ENCODE assay signal across 17 cellular contexts in the genomic region with DNA sequence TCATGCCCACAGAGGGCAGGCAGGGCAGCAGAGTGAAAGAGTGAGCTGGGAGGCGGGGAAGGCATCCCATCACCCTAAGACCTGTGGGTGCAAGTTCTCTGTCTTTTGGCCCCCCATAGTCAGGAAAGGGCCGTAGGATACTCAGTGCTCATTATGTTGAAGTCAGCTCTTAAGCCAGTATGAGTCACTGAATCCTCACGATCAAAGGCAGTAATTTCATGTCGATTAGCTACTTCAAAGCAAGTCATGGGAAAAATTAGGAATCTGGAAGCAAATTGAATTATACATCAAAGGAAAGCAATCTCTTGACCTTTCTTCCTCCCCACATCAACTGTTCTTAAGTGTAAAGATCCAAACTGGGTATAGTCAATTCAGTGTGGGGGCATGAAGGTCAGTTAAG.
DNase-seq lines count a peak whose midpoint lies in the region; ATAC-seq and TF ChIP-seq lines count a peak whose summit lies in the region.
"Had no signal": no experiment of that assay in that cellular context is flagged by ENCODE, and none has a peak within 500 bp of the region (broad histone marks: within the 10 kb centered on the region; RNA-seq: fewer than 3 reads in every experiment).

No MANE protein-coding gene starts in this region.

- no peaks in the 10 kb centered on the region for H3K4me1 ChIP-seq in tibial nerve
- H3K4me1 ChIP-seq: Caco-2 had no signal

- 83 to 92% methylated on average over 4 of the region's 4 CpGs for WGBS in tibial nerve, 2 donors

- DNase-seq in NCI-H2227 (lab: John Stamatoyannopoulos, UW; ENCODE audit: unreplicated experiment): peak; percentile 23
- DNase-seq in SW480 (ENCODE audit: low spot score): peak; percentile 84
- DNase-seq in fibroblast of mammary gland (ENCODE audit: low read depth): peak; percentile 12
- no peak for DNase-seq in stimulated activated effector memory CD8-positive, alpha-beta T cell treated with anti-CD3 and anti-CD28 coated beads, Interleukin-12 subunit alpha, Interleukin-12 subunit beta, amount 100 ng/mL, for 72 hours (ENCODE audit: low spot score in 2 of 2)
- no peak for DNase-seq in tibial nerve (ENCODE audit: low spot score in 2 of 2)
- no peak for DNase-seq in stimulated activated CD4-positive, alpha-beta T cell treated with anti-CD3 and anti-CD28 coated beads, Interleukin-4, amount 100 ng/mL, for 4 hours
- DNase-seq: ACHN; AML-193; Caco-2; CD4-positive, alpha-beta T cell; DND-41; EL; GM23248; HCEC 1CT; KG1 had no signal

- H3K4me3 Mint-ChIP-seq in stimulated activated effector memory CD8-positive, alpha-beta T cell treated with anti-CD3 and anti-CD28 coated beads, Interleukin-12 subunit alpha, Interleukin-12 subunit beta, amount 100 ng/mL, for 72 hours: no peak overlapping the region
- H3K4me3 Mint-ChIP-seq: CD4-positive, alpha-beta T cell had no signal

- H3K36me3 ChIP-seq in tibial nerve: no peaks in the 10 kb centered on the region

- TF ChIP-seq EP300 in tibial nerve (IDR thresholded peaks at IDR 0.05): no peak

- no peaks in the 10 kb centered on the region for H3K36me3 Mint-ChIP-seq in stimulated activated effector memory CD8-positive, alpha-beta T cell treated with anti-CD3 and anti-CD28 coated beads, Interleukin-12 subunit alpha, Interleukin-12 subunit beta, amount 100 ng/mL, for 72 hours

- H3K9me3 Mint-ChIP-seq in stimulated activated effector memory CD8-positive, alpha-beta T cell treated with anti-CD3 and anti-CD28 coated beads, Interleukin-12 subunit alpha, Interleukin-12 subunit beta, amount 100 ng/mL, for 72 hours: no peaks in the 10 kb centered on the region
- H3K9me3 Mint-ChIP-seq: CD4-positive, alpha-beta T cell had no signal

- H3K9me3 ChIP-seq in tibial nerve: no peaks in the 10 kb centered on the region
- H3K9me3 ChIP-seq: Caco-2 had no signal

- ATAC-seq in stimulated activated effector memory CD8-positive, alpha-beta T cell treated with anti-CD3 and anti-CD28 coated beads, Interleukin-12 subunit alpha, Interleukin-12 subunit beta, amount 100 ng/mL, for 72 hours: peak; percentile 6
- ATAC-seq in HG03439 (IDR thresholded peaks at IDR 0.05; ENCODE audit: unreplicated experiment): no peak

- TF ChIP-seq POLR2A in tibial nerve (IDR thresholded peaks at IDR 0.05): no peak

- H3K27ac Mint-ChIP-seq in stimulated activated effector memory CD8-positive, alpha-beta T cell treated with anti-CD3 and anti-CD28 coated beads, Interleukin-12 subunit alpha, Interleukin-12 subunit beta, amount 100 ng/mL, for 72 hours: no peak overlapping the region
- H3K27ac Mint-ChIP-seq: CD4-positive, alpha-beta T cell had no signal

- no peaks in the 10 kb centered on the region for H3K27me3 ChIP-seq in tibial nerve

- H3K4me1 Mint-ChIP-seq in stimulated activated effector memory CD8-positive, alpha-beta T cell treated with anti-CD3 and anti-CD28 coated beads, Interleukin-12 subunit alpha, Interleukin-12 subunit beta, amount 100 ng/mL, for 72 hours: no peaks in the 10 kb centered on the region

- no peak for TF ChIP-seq CTCF in fibroblast of mammary gland (conservative IDR thresholded peaks at IDR 0.05; ENCODE audit: control insufficient read depth, insufficient read depth, low read depth, low read length)
- TF ChIP-seq CTCF in tibial nerve (IDR thresholded peaks at IDR 0.05): no peak

- no peak overlapping the region for H3K27ac ChIP-seq in tibial nerve
- H3K27ac ChIP-seq: C4-2B, GM23248 had no signal

- H3K4me3 ChIP-seq in fibroblast of mammary gland (ENCODE audit: control insufficient read depth, low read depth, low read length) (no peak overlapping the region), tibial nerve (no peak overlapping the region)
- H3K4me3 ChIP-seq: GM23248 had no signal

Comparison
In these comparisons a context has a peak if more than half of its experiments do, and no peak if none do; other contexts are left out.
1. DNase-seq: peak in NCI-H2227 (single experiment), SW480 (single experiment) and fibroblast of mammary gland (single experiment); none in stimulated activated effector memory CD8-positive, alpha-beta T cell treated with anti-CD3 and anti-CD28 coated beads, Interleukin-12 subunit alpha, Interleukin-12 subunit beta, amount 100 ng/mL, for 72 hours (0 of 2), tibial nerve (0 of 2) and stimulated activated CD4-positive, alpha-beta T cell treated with anti-CD3 and anti-CD28 coated beads, Interleukin-4, amount 100 ng/mL, for 4 hours (0 of 2).